Comparison of ENCODE assay signal across 17 cellular contexts in the genomic region with DNA sequence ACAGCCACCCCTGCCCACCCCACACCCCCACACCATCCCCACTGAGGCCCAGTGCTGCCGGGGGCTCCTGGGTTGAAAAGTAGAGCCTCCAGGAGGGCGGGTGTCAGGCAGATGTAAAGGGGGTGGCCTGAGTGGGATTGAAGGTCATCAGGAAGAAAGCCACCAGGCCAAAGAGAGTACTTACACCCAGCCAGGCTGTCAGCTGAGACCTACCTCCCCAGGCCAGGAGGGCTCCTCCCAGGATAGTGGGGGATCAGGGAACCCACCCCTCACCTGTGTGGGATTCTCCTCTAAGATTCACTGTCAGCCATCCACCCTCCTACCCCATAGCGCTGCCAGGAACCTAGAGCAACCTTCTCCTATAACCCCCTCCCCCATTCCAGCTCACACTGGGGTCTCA. TPM values are rescaled to one million over a fixed set of nuclear protein-coding genes. Genes with fewer than 3 reads are reported as not detected.
DNase-seq lines count a peak whose midpoint lies in the region; TF ChIP-seq lines count a peak whose summit lies in the region.
"Had no signal": no experiment of that assay in that cellular context is flagged by ENCODE, and none has a peak within 500 bp of the region (broad histone marks: within the 10 kb centered on the region; RNA-seq: fewer than 3 reads in every experiment).

No MANE protein-coding gene starts in this region.

- CTCF ChIA-PET in CD4-positive, alpha-beta memory T cell (lab: Charles Lee; ENCODE audit: partially characterized antibody), result interaction anchor here (2.9 kb wide), 1 partner anchor 18 kb away, joined by 15 read pairs; no protein-coding TSS in a partner anchor

- H3K9me3 ChIP-seq in BLaER1, result no peaks in the 10 kb centered on the region
- H3K9me3 ChIP-seq in Karpas-422 (ENCODE audit: low read length), result no peaks in the 10 kb centered on the region
- H3K9me3 ChIP-seq in esophagus muscularis mucosa, result no peaks in the 10 kb centered on the region
- no peaks in the 10 kb centered on the region for H3K9me3 ChIP-seq in osteoblast (ENCODE audit: low read depth, low read length)
- no peaks in the 10 kb centered on the region for H3K9me3 ChIP-seq in CD4-positive, alpha-beta memory T cell (ENCODE audit: control insufficient read depth in 1 of 2, low read length in 2 of 2)
- H3K9me3 ChIP-seq: adrenal gland had no signal

- H4K20me1 ChIP-seq in BLaER1, result no peaks in the 10 kb centered on the region
- H4K20me1 ChIP-seq in Karpas-422 (ENCODE audit: insufficient read depth, low read depth, low read length), result no peaks in the 10 kb centered on the region
- H4K20me1 ChIP-seq in osteoblast (ENCODE audit: insufficient read depth, low read length), result no peaks in the 10 kb centered on the region

- no peaks in the 10 kb centered on the region for H3K36me3 Mint-ChIP-seq in CD4-positive, alpha-beta memory T cell

- peaks cover 7% of the 10 kb centered on the region; the same call in 1 of the 2 replicates for H3K79me2 ChIP-seq in Karpas-422 (ENCODE audit: low read length)
- no peaks in the 10 kb centered on the region for H3K79me2 ChIP-seq in osteoblast (ENCODE audit: insufficient read depth, low read length)

- 89% methylated on average over 3 of the region's 3 CpGs for WGBS in esophagus muscularis mucosa

- H3K27ac ChIP-seq in BLaER1 (peak overlapping the region; percentile 91), Karpas-422 (ENCODE audit: low read length) (peak overlapping the region; percentile 99), esophagus muscularis mucosa (replicated peaks in 1 of 4) (peak overlapping the region; percentile 76 to 91 (median 80)), osteoblast (ENCODE audit: low read depth, low read length) (peak overlapping the region; percentile 68)
- H3K27ac ChIP-seq in CD4-positive, alpha-beta memory T cell (ENCODE audit: low read depth, low read length), result no peak overlapping the region

- POLR2A ChIA-PET in CD4-positive, alpha-beta memory T cell (lab: Charles Lee; ENCODE audit: partially characterized antibody), result interaction anchor here (3.0 kb wide), 1 partner anchor 16 kb away, joined by 8 read pairs; a partner anchor contains a TSS

- no peak overlapping the region for H3K4me3 ChIP-seq in BLaER1
- H3K4me3 ChIP-seq in Karpas-422 (ENCODE audit: low read length), result peak overlapping the region; percentile 60; the same call in 1 of the 2 replicates
- no peak overlapping the region for H3K4me3 ChIP-seq in esophagus muscularis mucosa
- H3K4me3 ChIP-seq in osteoblast (ENCODE audit: insufficient read depth, low read length), result no peak overlapping the region
- no peak overlapping the region for H3K4me3 ChIP-seq in CD4-positive, alpha-beta memory T cell (ENCODE audit: low read length in 2 of 2)
- H3K4me3 ChIP-seq: adrenal gland had no signal

- H3K27ac Mint-ChIP-seq in CD4-positive, alpha-beta memory T cell, result peak overlapping the region in 1 of 7 donors; percentile 24
- H3K27ac Mint-ChIP-seq: T-helper 2 cell treated with Interferon-gamma antibody and Interleukin-4, amounts not matched to agents 5 μg/mL and 100 μg/mL, for 36 hours had no signal

- no peaks in the 10 kb centered on the region for H3K27me3 ChIP-seq in BLaER1
- no peaks in the 10 kb centered on the region for H3K27me3 ChIP-seq in Karpas-422 (ENCODE audit: low read length)
- H3K27me3 ChIP-seq in esophagus muscularis mucosa, result peaks cover 0 to 4% (median 0%) of the 10 kb centered on the region in 4 donors
- no peaks in the 10 kb centered on the region for H3K27me3 ChIP-seq in osteoblast (ENCODE audit: insufficient read depth, low read length)
- no peaks in the 10 kb centered on the region for H3K27me3 ChIP-seq in CD4-positive, alpha-beta memory T cell (ENCODE audit: insufficient read depth, low read length)
- H3K27me3 ChIP-seq: adrenal gland had no signal

- H3K9me3 Mint-ChIP-seq in CD4-positive, alpha-beta memory T cell, result peaks cover 0 to 3% (median 0%) of the 10 kb centered on the region in 8 donors
- H3K9me3 Mint-ChIP-seq: activated T-helper 17 cell treated with anti-CD3 and anti-CD28 coated beads, Interleukin-2, amount 50 U/mL, for 72 hours; T-helper 2 cell treated with Interferon-gamma antibody and Interleukin-4, amounts not matched to agents 5 μg/mL and 100 μg/mL, for 36 hours had no signal

- H3K4me3 Mint-ChIP-seq in CD4-positive, alpha-beta memory T cell, result no peak overlapping the region
- H3K4me3 Mint-ChIP-seq: activated T-helper 17 cell treated with anti-CD3 and anti-CD28 coated beads, Interleukin-2, amount 50 U/mL, for 72 hours; T-helper 2 cell treated with Interferon-gamma antibody and Interleukin-4, amounts not matched to agents 5 μg/mL and 100 μg/mL, for 36 hours had no signal

- H2AFZ ChIP-seq in Karpas-422 (ENCODE audit: low read length), result no peak overlapping the region
- no peak overlapping the region for H2AFZ ChIP-seq in osteoblast (ENCODE audit: low read length)

- no peaks in the 10 kb centered on the region for H3K36me3 ChIP-seq in BLaER1
- no peaks in the 10 kb centered on the region for H3K36me3 ChIP-seq in Karpas-422 (ENCODE audit: insufficient read depth, low read length)
- H3K36me3 ChIP-seq in esophagus muscularis mucosa, result no peaks in the 10 kb centered on the region
- no peaks in the 10 kb centered on the region for H3K36me3 ChIP-seq in osteoblast (ENCODE audit: insufficient read depth, low read length)
- no peaks in the 10 kb centered on the region for H3K36me3 ChIP-seq in CD4-positive, alpha-beta memory T cell (ENCODE audit: insufficient read depth, low read length)
- H3K36me3 ChIP-seq: adrenal gland had no signal

- no peaks in the 10 kb centered on the region for H3K27me3 Mint-ChIP-seq in CD4-positive, alpha-beta memory T cell
- H3K27me3 Mint-ChIP-seq: activated T-helper 17 cell treated with anti-CD3 and anti-CD28 coated beads, Interleukin-2, amount 50 U/mL, for 72 hours had no signal

- TF ChIP-seq CTCF in esophagus muscularis mucosa (IDR thresholded peaks at IDR 0.05) (no peak), osteoblast (IDR thresholded peaks at IDR 0.05; ENCODE audit: extremely low read depth, low read depth, low read length) (no peak)

- intact Hi-C loops in esophagus muscularis mucosa (cut with DNase I), result no loop called here
- intact Hi-C loops in CD4-positive, alpha-beta memory T cell (cut with micrococcal nuclease), result no loop called here

- TF ChIP-seq POLR2A in esophagus muscularis mucosa (IDR thresholded peaks at IDR 0.05; ENCODE audit: low read depth), result no peak

- DNase-seq in Karpas-422 (no peak), esophagus muscularis mucosa (ENCODE audit: extremely low spot score) (no peak), osteoblast (ENCODE audit: insufficient read length, low spot score, missing footprints) (no peak), NCI-H82 treated with DMSO at 0.1 percent for 48 hours (lab: John Stamatoyannopoulos, UW; ENCODE audit: unreplicated experiment) (no peak), NCI-H1048 (lab: John Stamatoyannopoulos, UW) (no peak), NCI-H526 (lab: John Stamatoyannopoulos, UW) (no peak)
- no peak for DNase-seq in CD4-positive, alpha-beta memory T cell
- DNase-seq: central memory CD4-positive, alpha-beta T cell; COR-L47; effector CD4-positive, alpha-beta T cell; NCI-H2107; retina had no signal

- H3K4me2 ChIP-seq in BLaER1, result no peak overlapping the region
- H3K4me2 ChIP-seq in Karpas-422 (ENCODE audit: low read depth, low read length, poor library complexity, severe bottlenecking), result peak overlapping the region; percentile 90
- no peak overlapping the region for H3K4me2 ChIP-seq in osteoblast (ENCODE audit: insufficient read depth, low read length)

- H3K4me1 Mint-ChIP-seq in CD4-positive, alpha-beta memory T cell, result peaks cover 11 to 27% (median 20%) of the 10 kb centered on the region in 4 donors

- no peaks in the 10 kb centered on the region for H3K9me2 ChIP-seq in Karpas-422 (replicated peaks; ENCODE audit: insufficient read depth, low read length)

- no peak for TF ChIP-seq EP300 in esophagus muscularis mucosa (IDR thresholded peaks at IDR 0.05)

- H3K4me1 ChIP-seq in BLaER1 (peaks cover 65% of the 10 kb centered on the region), Karpas-422 (ENCODE audit: low read length) (peaks cover 81% of the 10 kb centered on the region), esophagus muscularis mucosa (peaks cover 34 to 47% (median 39%) of the 10 kb centered on the region in 4 donors), osteoblast (ENCODE audit: insufficient read depth, low read length) (peaks cover 37% of the 10 kb centered on the region)
- peaks cover 22% of the 10 kb centered on the region for H3K4me1 ChIP-seq in CD4-positive, alpha-beta memory T cell (ENCODE audit: insufficient read depth, low read length)

- no peak overlapping the region for H3K9ac ChIP-seq in BLaER1
- peak overlapping the region; percentile 81 for H3K9ac ChIP-seq in Karpas-422 (ENCODE audit: low read length)

RNA-seq across cellular contexts. Expression of a gene that starts 17.2 kb away (rescaled TPM):
- 41.1 and 48.2 TPM in 2 replicates for total RNA-seq in Karpas-422 (2014; rRNA removed; shearing (Covaris generic); ENCODE audit: low replicate concordance)
- total RNA-seq in esophagus muscularis mucosa, result 10 to 100 TPM; 20.4 to 42.4 (median 26.4) TPM
- 34.0 and 38.0 TPM in 2 replicates for total RNA-seq in osteoblast
- total RNA-seq in CD4-positive, alpha-beta memory T cell, result 10 to 100 TPM; 47.1 to 52.0 TPM
- 10 to 100 TPM in 1 of 2 donors, 1 to 10 TPM in 1; 9.5 to 22.4 TPM for polyA plus RNA-seq in CD4-positive, alpha-beta memory T cell

RNA-seq across cellular contexts. Expression of a gene that starts 58.8 kb away (rescaled TPM):
- total RNA-seq in Karpas-422 (2014; rRNA removed; shearing (Covaris generic); ENCODE audit: low replicate concordance), result not detected in 2 replicates
- total RNA-seq in esophagus muscularis mucosa (under 1 TPM in 3 of 4 donors, not detected in 1; 0.32 to 0.83 (median 0.52) TPM), osteoblast (0.36 and 0.59 TPM in 2 replicates)
- not detected for total RNA-seq in CD4-positive, alpha-beta memory T cell
- polyA plus RNA-seq in CD4-positive, alpha-beta memory T cell, result not detected
- total RNA-seq: activated CD8-positive, alpha-beta memory T cell treated with anti-CD3 and anti-CD28 coated beads for 36 hours; activated T-helper 17 cell treated with anti-CD3 and anti-CD28 coated beads, Interleukin-2, amount 50 U/mL, for 72 hours had no signal
